ENCODE assay signal across 25 cellular contexts in genomic region chr1:183137782-183138181, GRCh38. TPM values are rescaled to one million over a fixed set of nuclear protein-coding genes. Genes with fewer than 3 reads are reported as not detected.
DNase-seq lines count a peak whose midpoint lies in the region; ATAC-seq, FAIRE-seq and TF ChIP-seq lines count a peak whose summit lies in the region.
"Had no signal": no experiment of that assay in that cellular context is flagged by ENCODE, and none has a peak within 500 bp of the region (broad histone marks: within the 10 kb centered on the region; RNA-seq: fewer than 3 reads in every experiment).

No MANE protein-coding gene starts in this region.

- H3K79me2 ChIP-seq in HepG2 (ENCODE audit: insufficient read depth, low read length) = no peaks in the 10 kb centered on the region

- no peak overlapping the region for H3K4ac ChIP-seq in mesenchymal stem cell (ENCODE audit: low read depth in 1 of 2, low read length in 2 of 2)

- intact Hi-C loops in right lobe of liver (cut with DNase I) = no loop called here
- intact Hi-C loops in HepG2 (cut with micrococcal nuclease; ENCODE audit: unreplicated experiment) = loop anchor here (5.0 kb wide), 2 partner anchors 115 to 175 kb away; partner anchors contain the start of gene LAMC1
- intact Hi-C loops in vagina (cut with DNase I) = loop anchor here (10.0 kb wide), 1 partner anchor 113 kb away; the partner anchor contains the start of gene LAMC1

- ATAC-seq in right lobe of liver (peak; percentile 28 to 72 (median 60)), HepG2 (no peak), GM21447 (IDR thresholded peaks at IDR 0.05; ENCODE audit: unreplicated experiment) (no peak)
- ATAC-seq: A549; body of pancreas; stimulated activated effector memory CD8-positive, alpha-beta T cell treated with anti-CD3 and anti-CD28 coated beads, Interleukin-12 subunit alpha, Interleukin-12 subunit beta, amount 100 ng/mL, for 72 hours had no signal

- no peak overlapping the region for H3K18ac ChIP-seq in mesenchymal stem cell (ENCODE audit: low read depth in 1 of 2, low read length in 2 of 2)

- no peak overlapping the region for H3K14ac ChIP-seq in mesenchymal stem cell (ENCODE audit: low read length in 2 of 2)

- in situ Hi-C loops in HepG2 (cut with HindIII; ENCODE audit: extremely low pct_ligation_motif_present, low pct_unique_long_range_greater_than_20kb) = loop anchor here (25.0 kb wide), 1 partner anchor 275 kb away; no protein-coding TSS in a partner anchor

- no peak overlapping the region for H3K23ac ChIP-seq in mesenchymal stem cell (ENCODE audit: low read length in 2 of 2)

- no peak overlapping the region for H2BK15ac ChIP-seq in mesenchymal stem cell (ENCODE audit: low read depth, poor library complexity, severe bottlenecking)

- no peak overlapping the region for H2BK120ac ChIP-seq in mesenchymal stem cell (ENCODE audit: low read depth, low read length)

- H3K27ac ChIP-seq in right lobe of liver (no peak overlapping the region), HepG2 (ENCODE audit: extremely low read length, insufficient read depth, low read length) (no peak overlapping the region), mesenchymal stem cell (ENCODE audit: low read length, poor library complexity, severe bottlenecking) (no peak overlapping the region), vagina (peak overlapping the region; percentile 28)
- H3K27ac ChIP-seq: body of pancreas, coronary artery had no signal

- H3K27me3 ChIP-seq in right lobe of liver (no peaks in the 10 kb centered on the region), HepG2 (ENCODE audit: control insufficient read depth in 1 of 2, insufficient read depth in 2 of 2, low read length in 2 of 2) (no peaks in the 10 kb centered on the region), mesenchymal stem cell (ENCODE audit: control insufficient read depth in 1 of 2, insufficient read depth in 1 of 2, low read length in 2 of 2) (no peaks in the 10 kb centered on the region), vagina (no peaks in the 10 kb centered on the region)
- H3K27me3 ChIP-seq: body of pancreas, heart left ventricle had no signal

- no peak for TF ChIP-seq RAD21 in HepG2 (CRISPR knock-in tag; IDR thresholded peaks at IDR 0.05)

- H3K4me3 ChIP-seq in right lobe of liver = no peak overlapping the region
- H3K4me3 ChIP-seq in HepG2 (replicated peaks in 1 of 3; ENCODE audit: insufficient read depth in 1 of 3, low read depth in 2 of 3, low read length in 3 of 3) = no peak overlapping the region
- no peak overlapping the region for H3K4me3 ChIP-seq in mesenchymal stem cell (ENCODE audit: insufficient read depth in 1 of 2, low read depth in 1 of 2, low read length in 2 of 2)
- H3K4me3 ChIP-seq in vagina = no peak overlapping the region
- H3K4me3 ChIP-seq: A549, body of pancreas, coronary artery, heart left ventricle had no signal

- H2AK5ac ChIP-seq in mesenchymal stem cell (ENCODE audit: low read length, severe bottlenecking) = no peak overlapping the region

- H3K9me3 ChIP-seq in right lobe of liver (no peaks in the 10 kb centered on the region), HepG2 (ENCODE audit: low read length) (no peaks in the 10 kb centered on the region), mesenchymal stem cell (ENCODE audit: control insufficient read depth, low read length) (no peaks in the 10 kb centered on the region), vagina (no peaks in the 10 kb centered on the region)
- H3K9me3 ChIP-seq: A549, body of pancreas, heart left ventricle had no signal

- H2AFZ ChIP-seq in HepG2 (ENCODE audit: low read length) (no peak overlapping the region), mesenchymal stem cell (ENCODE audit: low read depth, low read length) (no peak overlapping the region)

- BruUV-seq in HepG2 (replicated peaks; lab: Mats Ljungman, UMichigan) = no TSS peak

- DNase-seq in right lobe of liver = no peak
- no peak for DNase-seq in HepG2 (ENCODE audit: low spot score)
- no peak for DNase-seq in mesenchymal stem cell
- no peak for DNase-seq in vagina (ENCODE audit: extremely low spot score in 2 of 2)
- no peak for DNase-seq in stimulated activated CD4-positive, alpha-beta T cell treated with anti-CD3 and anti-CD28 coated beads, Interleukin-2, amount 100 ng/mL, for 48 hours
- DNase-seq in OCI-M1 (lab: John Stamatoyannopoulos, UW) = no peak
- DNase-seq: activated CD4-positive, alpha-beta T cell treated with anti-CD3 and anti-CD28 coated beads, Interleukin-2, amount 50 U/mL, for 4 hours; activated T-cell treated with anti-CD3 and anti-CD28 coated beads, Interleukin-2, amount 50 U/mL, for 24 hours; body of pancreas; CD4-positive, CD25-positive, alpha-beta regulatory T cell; DMS53; GOT3; heart left ventricle; islet precursor cell; mesendoderm; MM.1S; NCI-H1694 treated with DMSO at 0.1 percent for 48 hours; NCI-H226; posterior cingulate gyrus had no signal

- H3K4me2 ChIP-seq in HepG2 (ENCODE audit: low read depth, low read length) (no peak overlapping the region), mesenchymal stem cell (ENCODE audit: low read length, poor library complexity, severe bottlenecking) (no peak overlapping the region)

- peaks cover 23% of the 10 kb centered on the region for H3K79me1 ChIP-seq in mesenchymal stem cell (replicated peaks; ENCODE audit: low read length, poor library complexity, severe bottlenecking)

- H3K36me3 ChIP-seq in right lobe of liver (peaks cover 0 to 45% (median 11%) of the 10 kb centered on the region in 4 donors), HepG2 (replicated peaks in 1 of 2; ENCODE audit: control insufficient read depth in 1 of 2, insufficient read depth in 2 of 2, low read length in 2 of 2) (peaks cover 18 to 63% of the 10 kb centered on the region in 2 experiments), mesenchymal stem cell (ENCODE audit: control insufficient read depth in 1 of 2, insufficient read depth in 2 of 2, low read depth in 1 of 2, low read length in 2 of 2) (peaks cover 25 to 100% of the 10 kb centered on the region in 2 experiments), vagina (peaks cover 0 to 44% of the 10 kb centered on the region in 2 donors)

- TF ChIP-seq EP300 in HepG2 (IDR thresholded peaks at IDR 0.05; ENCODE audit: low read depth in 2 of 2, low read length in 2 of 2) (no peak), HepG2 (CRISPR knock-in tag; IDR thresholded peaks at IDR 0.05; ENCODE audit: borderline replicate concordance) (no peak)

- FAIRE-seq in HepG2 (lab: Jason Lieb, UNC) (no peak), endometrium (lab: Jason Lieb, UNC) (peak; percentile 18)
- FAIRE-seq: A549, endothelial cell of umbilical vein had no signal

- H3K9ac ChIP-seq in HepG2 (ENCODE audit: insufficient read depth, low read depth, low read length) = no peak overlapping the region
- peak overlapping the region; percentile 50 for H3K9ac ChIP-seq in mesenchymal stem cell (ENCODE audit: low read length)

- H2BK5ac ChIP-seq in mesenchymal stem cell (ENCODE audit: low read depth, low read length, poor library complexity, severe bottlenecking) = no peak overlapping the region

- 36% methylated on average over 3 of the region's 3 CpGs for WGBS in right lobe of liver (ENCODE audit: insufficient coverage, low coverage, low lambda C conversion rate, missing lambda C conversion rate)
- 97% methylated on average over 3 of the region's 3 CpGs for WGBS in HepG2 (ENCODE audit: low lambda C conversion rate)
- WGBS in mesenchymal stem cell = 80% methylated on average over 2 of the region's 3 CpGs

- TF ChIP-seq CTCF in right lobe of liver (IDR thresholded peaks at IDR 0.05) (no peak), HepG2 (CRISPR knock-in tag; IDR thresholded peaks at IDR 0.05) (no peak), vagina (IDR thresholded peaks at IDR 0.05) (no peak)

- TF ChIP-seq POLR2A in right lobe of liver (IDR thresholded peaks at IDR 0.05) (no peak), HepG2 (IDR thresholded peaks at IDR 0.05; ENCODE audit: insufficient read depth in 1 of 2, low read depth in 2 of 2, low read length in 2 of 2) (no peak), vagina (IDR thresholded peaks at IDR 0.05) (no peak)

- H3K4me1 ChIP-seq in right lobe of liver (peaks cover 0 to 18% (median 1%) of the 10 kb centered on the region in 4 donors), HepG2 (ENCODE audit: insufficient read depth, low read length) (peaks cover 23% of the 10 kb centered on the region), mesenchymal stem cell (ENCODE audit: control insufficient read depth, insufficient read depth, low read depth, low read length) (peaks cover 4% of the 10 kb centered on the region), vagina (peaks cover 33% of the 10 kb centered on the region)

- no peak overlapping the region for H4K91ac ChIP-seq in mesenchymal stem cell (ENCODE audit: low read length)

- H2BK12ac ChIP-seq in mesenchymal stem cell (ENCODE audit: low read length in 2 of 2) = no peak overlapping the region

- H4K8ac ChIP-seq in mesenchymal stem cell (ENCODE audit: low read length) = no peak overlapping the region

- CTCF ChIA-PET in HepG2 (lab: Yijun Ruan, JAX; ENCODE audit: low intra/inter-chr PET ratio, low total read pairs) = no interaction called here

- no peaks in the 10 kb centered on the region for H4K20me1 ChIP-seq in HepG2 (ENCODE audit: insufficient read depth, low read length)

- POLR2A ChIA-PET in HepG2 (lab: Yijun Ruan, JAX) = no interaction called here

RNA-seq across cellular contexts. Expression of gene LAMC2, which starts 48.3 kb away (rescaled TPM):
- 1 to 10 TPM in 2 of 6 experiments, under 1 TPM in 4; 0.17 to 1.5 (median 0.49) TPM for total RNA-seq in right lobe of liver
- not detected in 2 replicates for total RNA-seq in HepG2 (2016; rRNA removed; fragmentation: Illumina TruSeq; extraction: Trizol)
- total RNA-seq in HepG2 (2016; cell fraction: cytosol; rRNA removed; fragmentation: Illumina TruSeq; extraction: Trizol; ENCODE audit: low read depth) = not detected in 2 replicates
- not detected in 2 replicates for total RNA-seq in HepG2 (2016; cell fraction: insoluble cytoplasmic fraction; rRNA removed; fragmentation: Illumina TruSeq; extraction: Trizol)
- total RNA-seq in HepG2 (2016; cell fraction: membrane; rRNA removed; fragmentation: Illumina TruSeq; extraction: Trizol) = not detected in 2 replicates
- not detected in 2 replicates for total RNA-seq in HepG2 (2016; cell fraction: nucleus; rRNA removed; fragmentation: Illumina TruSeq; extraction: Trizol)
- polyA plus RNA-seq in HepG2 (2011; rRNA removed) = 0.01 and 0.03 TPM in 2 replicates
- 0.01 TPM in 1 of 2 replicates, not detected in the other for polyA plus RNA-seq in HepG2 (2011; cell fraction: cytosol; rRNA removed)
- 0.05 TPM in 1 of 2 replicates, not detected in the other for polyA plus RNA-seq in HepG2 (2011; cell fraction: nucleus; rRNA removed)
- not detected in 2 replicates for polyA plus RNA-seq in HepG2 (2012)
- not detected in 2 replicates for polyA plus RNA-seq in HepG2 (2016; cell fraction: cytosol; fragmentation: Illumina TruSeq; extraction: Trizol; ENCODE audit: low read depth)
- polyA plus RNA-seq in HepG2 (2016; cell fraction: insoluble cytoplasmic fraction; fragmentation: Illumina TruSeq; extraction: Trizol; ENCODE audit: low read depth) = not detected in 2 replicates
- polyA plus RNA-seq in HepG2 (2016; cell fraction: membrane; fragmentation: Illumina TruSeq; extraction: Trizol; ENCODE audit: low read depth) = not detected in 2 replicates
- not detected in 2 replicates for polyA plus RNA-seq in HepG2 (2016; cell fraction: nucleus; fragmentation: Illumina TruSeq; extraction: Trizol; ENCODE audit: insufficient read depth, low read depth)
- 0.04 and 1.2 TPM in 2 replicates for polyA minus RNA-seq in HepG2 (2011; rRNA and poly(A)+ RNA removed; ENCODE audit: low replicate concordance)
- polyA minus RNA-seq in HepG2 (2011; cell fraction: cytosol; rRNA and poly(A)+ RNA removed) = not detected in 2 replicates
- 0.13 TPM in 1 of 2 replicates, not detected in the other for polyA minus RNA-seq in HepG2 (2011; cell fraction: nucleus; rRNA and poly(A)+ RNA removed)
- 0.37 TPM for polyA plus RNA-seq in mesenchymal stem cell (2013, experiment 1 of 2)
- 0.38 TPM for polyA plus RNA-seq in mesenchymal stem cell (2013, experiment 2 of 2)
- total RNA-seq in vagina = 13.3 TPM
- total RNA-seq: CD4-positive, CD25-positive, alpha-beta regulatory T cell had no signal
- polyA plus RNA-seq: CD4-positive, CD25-positive, alpha-beta regulatory T cell had no signal

Comparison
In these comparisons a context has a peak if more than half of its experiments do, and no peak if none do; other contexts are left out.
1. ATAC-seq: peak in right lobe of liver (4 of 4); none in HepG2 (single experiment) and GM21447 (single experiment).
2. intact Hi-C loops: an anchor here in HepG2 (5.0 kb wide) and vagina (10.0 kb wide); none called in right lobe of liver.